9 cellular contexts compared by ENCODE assay signal in genomic region chr1:164588388-164589341, GRCh38. TPM values are rescaled to one million over a fixed set of nuclear protein-coding genes. Genes with fewer than 3 reads are reported as not detected.
DNase-seq lines count a peak whose midpoint lies in the region; ATAC-seq and TF ChIP-seq lines count a peak whose summit lies in the region.
"Had no signal": no experiment of that assay in that cellular context is flagged by ENCODE, and none has a peak within 500 bp of the region (broad histone marks: within the 10 kb centered on the region; RNA-seq: fewer than 3 reads in every experiment).

No MANE protein-coding gene starts in this region.

- no peak overlapping the region for H3K27ac Mint-ChIP-seq in activated CD4-positive, alpha-beta memory T cell treated with anti-CD3 and anti-CD28 coated beads for 36 hours

- no peaks in the 10 kb centered on the region for H3K36me3 ChIP-seq in HAP-1 (replicated peaks)
- H3K36me3 ChIP-seq in ascending aorta: no peaks in the 10 kb centered on the region
- peaks cover 6% of the 10 kb centered on the region for H3K36me3 ChIP-seq in iPS-18a (ENCODE audit: control insufficient read depth, low read depth, low read length)

- no peak overlapping the region for H3K4me3 Mint-ChIP-seq in activated CD4-positive, alpha-beta memory T cell treated with anti-CD3 and anti-CD28 coated beads for 36 hours

- no peaks in the 10 kb centered on the region for H3K27me3 ChIP-seq in HAP-1 (ENCODE audit: low read depth)
- H3K27me3 ChIP-seq in ascending aorta: no peaks in the 10 kb centered on the region
- H3K27me3 ChIP-seq in iPS-18a (ENCODE audit: control insufficient read depth, insufficient read depth, low read length): no peaks in the 10 kb centered on the region

- no peaks in the 10 kb centered on the region for H3K9me3 Mint-ChIP-seq in activated CD4-positive, alpha-beta memory T cell treated with anti-CD3 and anti-CD28 coated beads for 36 hours

- H3K36me3 Mint-ChIP-seq in activated CD4-positive, alpha-beta memory T cell treated with anti-CD3 and anti-CD28 coated beads for 36 hours: no peaks in the 10 kb centered on the region

- H3K4me1 ChIP-seq in HAP-1 (peaks cover 37% of the 10 kb centered on the region), ascending aorta (peaks cover 0 to 36% of the 10 kb centered on the region in 2 donors), iPS-18a (ENCODE audit: control insufficient read depth, low read depth, low read length) (peaks cover 90% of the 10 kb centered on the region)

- CTCF ChIA-PET in activated CD4-positive, alpha-beta memory T cell treated with anti-CD3 and anti-CD28 coated beads for 36 hours (lab: Charles Lee): no interaction called here

- H3K4me3 ChIP-seq in HAP-1 (peak overlapping the region; percentile 12), ascending aorta (peak overlapping the region; percentile 24 to 63), iPS-18a (ENCODE audit: low read length) (peak overlapping the region; percentile 41), skin epidermis (no peak overlapping the region)

- DNase-seq in HAP-1 (ENCODE audit: low spot score in 2 of 2) (peak; percentile 64 to 85), ascending aorta (ENCODE audit: low spot score in 2 of 2) (peak in 1 of 2 donors; percentile 79), AML-193 (lab: John Stamatoyannopoulos, UW) (no peak)
- DNase-seq in activated CD4-positive, alpha-beta memory T cell treated with anti-CD3 and anti-CD28 coated beads for 36 hours: no peak

- intact Hi-C loops in ascending aorta (cut with DNase I): no loop called here
- intact Hi-C loops in activated CD4-positive, alpha-beta memory T cell treated with anti-CD3 and anti-CD28 coated beads for 36 hours (cut with micrococcal nuclease): no loop called here

- peak overlapping the region; percentile 74 for H3K9ac ChIP-seq in iPS-18a (ENCODE audit: low read length)

- H3K27me3 Mint-ChIP-seq in activated CD4-positive, alpha-beta memory T cell treated with anti-CD3 and anti-CD28 coated beads for 36 hours: no peaks in the 10 kb centered on the region

- ATAC-seq in GM21367 (IDR thresholded peaks at IDR 0.05; ENCODE audit: unreplicated experiment): no peak
- ATAC-seq in HG03432 (IDR thresholded peaks at IDR 0.05; ENCODE audit: unreplicated experiment): no peak

- H3K9me3 ChIP-seq in HAP-1: no peaks in the 10 kb centered on the region
- no peaks in the 10 kb centered on the region for H3K9me3 ChIP-seq in ascending aorta
- no peaks in the 10 kb centered on the region for H3K9me3 ChIP-seq in iPS-18a (ENCODE audit: control insufficient read depth, low read depth, low read length)

- no peaks in the 10 kb centered on the region for H3K4me1 Mint-ChIP-seq in activated CD4-positive, alpha-beta memory T cell treated with anti-CD3 and anti-CD28 coated beads for 36 hours (ENCODE audit: low read depth)

- POLR2A ChIA-PET in activated CD4-positive, alpha-beta memory T cell treated with anti-CD3 and anti-CD28 coated beads for 36 hours (lab: Charles Lee): no interaction called here

- no peak for TF ChIP-seq CTCF in ascending aorta (IDR thresholded peaks at IDR 0.05)

- in situ Hi-C loops in HAP-1 (cut with MboI; ENCODE audit: low sequenced_read_pairs): no loop called here

- peak overlapping the region; percentile 83 to 84 for H3K27ac ChIP-seq in ascending aorta
- peak overlapping the region; percentile 76 for H3K27ac ChIP-seq in iPS-18a (ENCODE audit: low read length)
- peak overlapping the region in 16 of 21 experiments; percentile 4 to 74 (median 41) for H3K27ac ChIP-seq in skin epidermis

RNA-seq across cellular contexts. Expression of gene PBX1, which starts 29.7 kb away (rescaled TPM):
- total RNA-seq in ascending aorta: 37.4 TPM
- under 1 TPM; 0.17 TPM for total RNA-seq in activated CD4-positive, alpha-beta memory T cell treated with anti-CD3 and anti-CD28 coated beads for 36 hours
- total RNA-seq: T-helper 2 cell treated with Interferon-gamma antibody and Interleukin-4, amounts not matched to agents 100 ng/mL and 5 ng/mL, for 36 hours had no signal

Comparison
In these comparisons a context has a peak if more than half of its experiments do, and no peak if none do; other contexts are left out.
1. DNase-seq: peak in HAP-1 (2 of 2); none in AML-193 (0 of 2) and activated CD4-positive, alpha-beta memory T cell treated with anti-CD3 and anti-CD28 coated beads for 36 hours (single experiment).
2. H3K4me3 ChIP-seq: peak in HAP-1 (single experiment), ascending aorta (2 of 2) and iPS-18a (single experiment); none in skin epidermis (0 of 7).
3. RNA of gene PBX1, which starts 29.7 kb away (total RNA-seq): 37.4 TPM in ascending aorta (single experiment); 0.17 TPM in activated CD4-positive, alpha-beta memory T cell treated with anti-CD3 and anti-CD28 coated beads for 36 hours; every median in the first group is over 10 times any median in the second.
4. Peak in every context shown above with its lines, with median percentiles within 50 percentile points of each other: H3K27ac ChIP-seq.